In the genomic region with DNA sequence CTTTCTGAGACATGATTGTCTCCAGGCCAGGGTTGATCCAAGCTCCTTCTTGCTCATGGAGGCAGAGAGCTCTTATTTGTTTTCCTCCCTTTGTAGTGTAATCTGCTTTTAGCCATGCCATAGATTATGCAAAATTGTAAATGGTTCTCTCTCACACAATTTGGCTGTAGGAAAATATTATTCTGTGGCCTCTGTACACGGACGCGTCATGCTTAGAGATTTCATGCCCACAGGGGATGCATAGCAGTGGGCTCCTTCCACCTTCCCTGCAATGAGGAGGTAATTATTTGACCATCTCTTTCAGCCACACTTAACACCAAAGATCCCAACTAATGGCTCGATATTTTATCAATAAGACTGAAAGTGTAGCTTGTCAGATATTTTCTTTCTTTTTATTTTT, we compare ENCODE assay signal across 24 cellular contexts.
"Had no signal": no experiment of that assay in that cellular context is flagged by ENCODE, and none has a peak within 500 bp of the region (broad histone marks: within the 10 kb centered on the region; RNA-seq: fewer than 3 reads in every experiment).

No MANE protein-coding gene starts in this region.

- H3K4me3 ChIP-seq: dorsolateral prefrontal cortex, gastrocnemius medialis, lower lobe of right lung, right atrium auricular region, smooth muscle cell, suprapubic skin, transverse colon, vagina had no signal

- H3K9ac ChIP-seq: parathyroid adenoma had no signal

- H3K9me3 ChIP-seq: gastrocnemius medialis, lower lobe of right lung, neutrophil, right atrium auricular region, suprapubic skin, transverse colon, vagina had no signal

- FAIRE-seq: keratinocyte had no signal

- H2AFZ ChIP-seq: parathyroid adenoma had no signal

- H3K27ac ChIP-seq: dorsolateral prefrontal cortex, epithelial cell of prostate, gastrocnemius medialis, lower lobe of right lung, neutrophil, parathyroid adenoma, right atrium auricular region, suprapubic skin, transverse colon, vagina had no signal

- ATAC-seq: esophagus mucosa; gastrocnemius medialis; lower lobe of right lung; natural killer cell treated with Interleukin-12 subunit alpha and Interleukin-12 subunit beta and Interleukin-15 and Interleukin-18, amount 100 ng/mL, for 72 hours; sciatic nerve; stimulated activated naive CD8-positive, alpha-beta T cell treated with anti-CD3 and anti-CD28 coated beads, Interleukin-15, amount 100 ng/mL, for 72 hours had no signal

- H3K4me1 ChIP-seq: gastrocnemius medialis, lower lobe of right lung, parathyroid adenoma, right atrium auricular region, suprapubic skin, transverse colon, vagina had no signal

- H3K27me3 ChIP-seq: right atrium auricular region, suprapubic skin, transverse colon, vagina had no signal

- H3K36me3 ChIP-seq: gastrocnemius medialis, lower lobe of right lung, neutrophil, right atrium auricular region, suprapubic skin, transverse colon, vagina had no signal

- H3K4me2 ChIP-seq: smooth muscle cell had no signal

- H3K79me2 ChIP-seq: parathyroid adenoma had no signal

- DNase-seq: dorsolateral prefrontal cortex; effector CD4-positive, alpha-beta T cell; foreskin fibroblast; gastrocnemius medialis; left ventricle myocardium superior; lower lobe of right lung; stimulated activated CD4-positive, alpha-beta T cell treated with anti-CD3 and anti-CD28 coated beads, Interleukin-12 subunit alpha, Interleukin-12 subunit beta, amount 100 ng/mL, for 4 hours; stimulated activated CD4-positive, alpha-beta T cell treated with anti-CD3 and anti-CD28 coated beads, Interleukin-1b, Interleukin-23, amount 100 ng/mL, for 48 hours; stimulated activated CD4-positive, alpha-beta T cell treated with anti-CD3 and anti-CD28 coated beads, Interleukin-4, amount 100 ng/mL, for 1 hour; stimulated activated CD8-positive, alpha-beta memory T cell treated with anti-CD3 and anti-CD28 coated beads, Interleukin-4, amount 100 ng/mL, for 48 hours; stimulated activated naive CD4-positive, alpha-beta T cell; stimulated activated naive CD8-positive, alpha-beta T cell treated with anti-CD3 and anti-CD28 coated beads, Interleukin-15, amount 100 ng/mL, for 72 hours; transverse colon had no signal
